In the genomic region with DNA sequence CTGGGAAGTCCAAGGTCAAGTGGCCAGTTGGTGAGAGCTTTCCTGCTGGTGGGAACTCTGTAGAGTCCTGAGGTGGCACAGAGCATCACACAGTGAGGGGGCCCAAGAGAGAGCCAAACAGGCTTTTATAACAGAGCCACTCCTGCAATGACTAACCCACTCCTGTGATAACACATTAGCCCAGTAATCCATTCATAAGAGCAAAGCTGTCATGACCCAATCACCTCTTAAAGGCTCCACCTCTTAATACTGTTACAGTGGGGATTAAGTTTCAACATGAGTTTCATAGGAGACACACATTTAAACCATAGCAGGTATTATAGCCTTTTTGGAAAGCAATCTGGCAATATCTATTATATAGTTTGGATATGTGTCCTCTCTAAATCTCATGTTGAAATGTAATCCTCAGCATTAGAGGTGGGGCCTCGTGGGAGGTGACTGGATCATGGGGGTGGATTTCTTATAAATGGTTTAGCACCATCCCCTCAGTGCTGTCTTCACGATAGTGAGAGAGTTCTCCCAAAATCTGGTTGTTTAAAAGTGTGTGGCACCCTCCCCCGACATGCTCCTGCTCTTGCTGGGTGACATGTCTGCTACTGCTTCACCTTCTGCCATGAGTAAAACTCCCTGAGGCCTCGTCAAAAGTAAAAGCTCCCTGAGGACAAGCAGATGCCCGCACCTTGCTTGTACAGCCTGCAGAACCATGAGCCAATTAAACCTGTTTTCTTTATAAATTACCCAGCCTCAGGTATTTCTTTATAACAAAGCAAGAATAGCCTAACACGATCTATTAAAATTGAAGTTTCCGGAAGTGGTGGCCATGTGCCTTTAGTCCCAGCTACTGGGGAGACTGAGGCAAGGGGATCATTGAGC, we compare ENCODE assay signal across 13 cellular contexts.
A peak's percentile ranks its signal among the peaks of the same experiment; 100 is the strongest.
DNase-seq lines count a peak whose midpoint lies in the region; ATAC-seq and TF ChIP-seq lines count a peak whose summit lies in the region.
"Had no signal": no experiment of that assay in that cellular context is flagged by ENCODE, and none has a peak within 500 bp of the region (broad histone marks: within the 10 kb centered on the region; RNA-seq: fewer than 3 reads in every experiment).

No MANE protein-coding gene starts in this region.

- no peaks in the 10 kb centered on the region for H3K27me3 ChIP-seq in RWPE2 (ENCODE audit: insufficient read depth, poor library complexity, severe bottlenecking)

- DNase-seq in CD1c-positive myeloid dendritic cell (ENCODE audit: extremely low spot score) = peak; percentile 34
- peak; percentile 24 for DNase-seq in HCEC 1CT
- no peak for DNase-seq in RWPE2 (ENCODE audit: low spot score)
- peak; percentile 49 for DNase-seq in glomerular visceral epithelial cell (ENCODE audit: extremely low spot score)
- no peak for DNase-seq in GM13976 (ENCODE audit: low spot score)
- no peak for DNase-seq in cardiac septum (ENCODE audit: low spot score)
- DNase-seq: activated CD4-positive, alpha-beta T cell treated with anti-CD3 and anti-CD28 coated beads, Interleukin-2, amount 50 U/mL, for 48 hours; COR-L47; kidney; naive B cell; NCI-H1105 had no signal

- no peaks in the 10 kb centered on the region for H3K36me3 ChIP-seq in RWPE2 (ENCODE audit: low read depth)

- peaks cover 47% of the 10 kb centered on the region for H3K4me1 ChIP-seq in RWPE2 (ENCODE audit: insufficient read depth, poor library complexity, severe bottlenecking)

- no peaks in the 10 kb centered on the region for H3K9me3 ChIP-seq in RWPE2 (ENCODE audit: severe bottlenecking)

- intact Hi-C loops in cardiac septum (cut with DNase I) = no loop called here

- no peak overlapping the region for H3K4me3 ChIP-seq in RWPE2 (ENCODE audit: severe bottlenecking)

- TF ChIP-seq CTCF in RWPE2 (IDR thresholded peaks at IDR 0.05; ENCODE audit: poor library complexity, severe bottlenecking) = no peak
- no peak for TF ChIP-seq CTCF in GM13976 (IDR thresholded peaks at IDR 0.05; ENCODE audit: borderline replicate concordance, control extremely low read depth, extremely low read depth, insufficient read depth, missing control alignments)

- ATAC-seq in RWPE2 (ENCODE audit: low read depth) (peak; percentile 49), GM21447 (IDR thresholded peaks at IDR 0.05; ENCODE audit: unreplicated experiment) (no peak), HG03571 (IDR thresholded peaks at IDR 0.05; ENCODE audit: unreplicated experiment) (no peak)

- in situ Hi-C loops in GM13976 (cut with MboI; ENCODE audit: low sequenced_read_pairs, unreplicated experiment) = no loop called here

- no peak overlapping the region for H3K27ac ChIP-seq in RWPE2 (ENCODE audit: poor library complexity, severe bottlenecking)

Comparison
In these comparisons a context has a peak if more than half of its experiments do, and no peak if none do; other contexts are left out.
1. DNase-seq: peak in CD1c-positive myeloid dendritic cell (single experiment), HCEC 1CT (single experiment) and glomerular visceral epithelial cell (single experiment); none in RWPE2 (single experiment), GM13976 (single experiment) and cardiac septum (single experiment).